6 cellular contexts compared by ENCODE assay signal in the genomic region with DNA sequence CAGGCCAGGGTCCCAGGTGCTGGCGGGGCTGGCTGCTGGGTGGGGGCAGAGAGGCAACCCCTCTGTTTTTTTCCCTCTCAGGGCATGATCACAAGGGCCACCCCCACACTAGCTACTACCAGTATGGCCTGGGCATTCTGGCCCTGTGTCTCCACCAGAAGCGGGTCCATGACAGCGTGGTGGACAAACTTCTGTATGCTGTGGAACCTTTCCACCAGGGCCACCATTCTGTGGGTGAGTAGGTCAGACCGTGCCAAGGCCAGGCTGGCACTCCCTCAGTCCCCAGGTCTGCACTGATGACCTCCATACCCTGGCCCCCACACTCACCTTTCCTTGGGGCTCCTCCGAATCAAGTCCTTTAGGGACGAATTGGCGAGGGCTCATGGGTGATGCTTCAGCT. TPM values are rescaled to one million over a fixed set of nuclear protein-coding genes. Genes with fewer than 3 reads are reported as not detected.
"Had no signal": no experiment of that assay in that cellular context is flagged by ENCODE, and none has a peak within 500 bp of the region (broad histone marks: within the 10 kb centered on the region; RNA-seq: fewer than 3 reads in every experiment).

No MANE protein-coding gene starts in this region.

- H3K4me3 ChIP-seq: GM23338, HAP-1, K562 had no signal

- H3K27ac Mint-ChIP-seq: GM23338, HFFc6 had no signal

- H2AFZ ChIP-seq: GM23338 had no signal

- H3K4me2 ChIP-seq: GM23338 had no signal

- DNase-seq: HFFc6, IMR-90 had no signal

- H3K36me3 ChIP-seq: HAP-1 had no signal

- H3K9me3 Mint-ChIP-seq: GM23338, HFFc6 had no signal

- H3K4me1 ChIP-seq: HAP-1 had no signal

- H3K4me3 Mint-ChIP-seq: GM23338, HFFc6 had no signal

- H3K9me3 ChIP-seq: HAP-1 had no signal

- ATAC-seq: GM23338, HCT116, K562 had no signal

RNA-seq across cellular contexts. Expression of a gene that starts 39.8 kb away (rescaled TPM):
- total RNA-seq: HFFc6, IMR-90 had no signal
- polyA plus RNA-seq: IMR-90 had no signal
